ENCODE assay signal across 8 cellular contexts in the genomic region with DNA sequence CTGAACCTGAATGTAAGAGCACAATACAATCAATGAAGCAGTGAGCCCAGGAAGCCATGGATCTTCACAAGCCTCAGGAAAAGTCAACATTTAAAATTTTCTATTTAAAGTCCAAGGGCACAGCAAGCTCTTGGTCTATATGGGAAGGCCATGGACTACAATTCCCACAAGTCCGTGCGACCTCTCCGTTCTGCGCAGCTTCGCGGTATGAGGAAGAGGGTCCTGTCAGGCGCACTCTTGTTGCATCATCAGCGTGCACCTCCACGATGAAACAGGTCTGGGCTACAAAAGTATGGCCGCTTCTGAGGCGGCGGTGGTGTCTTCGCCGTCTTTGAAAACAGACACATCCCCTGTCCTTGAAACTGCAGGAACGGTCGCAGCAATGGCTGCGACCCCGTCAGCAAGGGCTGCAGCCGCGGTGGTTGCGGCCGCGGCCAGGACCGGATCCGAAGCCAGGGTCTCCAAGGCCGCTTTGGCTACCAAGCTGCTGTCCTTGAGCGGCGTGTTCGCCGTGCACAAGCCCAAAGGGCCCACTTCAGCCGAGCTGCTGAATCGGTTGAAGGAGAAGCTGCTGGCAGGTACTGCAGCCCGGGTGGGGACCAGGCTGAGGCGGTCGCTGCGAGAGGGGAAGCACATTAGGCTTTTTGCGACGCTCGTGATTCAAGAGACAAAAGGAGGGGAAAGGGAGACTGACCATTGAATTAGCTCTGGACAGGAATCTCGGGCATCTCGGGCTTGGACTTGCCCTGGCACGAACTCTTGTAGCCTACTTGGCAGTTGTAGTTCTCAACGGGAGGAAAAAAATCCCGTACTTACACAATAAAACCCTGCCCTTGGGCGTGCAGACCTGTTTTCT.
DNase-seq lines count a peak whose midpoint lies in the region; ATAC-seq and TF ChIP-seq lines count a peak whose summit lies in the region.

TRUB1 (plus strand) TSS at position 234 of the 856 bp plus-strand sequence; CDS start at position 293, 59 bp downstream.

- TF ChIP-seq POLR2A in GM19193 (IDR thresholded peaks at IDR 0.05; ENCODE audit: extremely low read depth, insufficient read depth, insufficient read length): peak; percentile 84

- H3K4me3 ChIP-seq in choroid plexus epithelial cell (ENCODE audit: low read depth, low read length): peak within 1 kb of the TSS; percentile 69

- DNase-seq in AML-193 (lab: John Stamatoyannopoulos, UW): peak; percentile 81 to 87
- peak; percentile 90 for DNase-seq in NCI-H510A treated with DMSO at 0.1 percent for 48 hours (lab: John Stamatoyannopoulos, UW)
- peak; percentile 77 to 78 for DNase-seq in activated CD4-positive, alpha-beta T cell treated with anti-CD3 and anti-CD28 coated beads for 24 hours (ENCODE audit: low read depth in 2 of 2)
- DNase-seq in choroid plexus epithelial cell (ENCODE audit: low read depth): peak; percentile 98
- DNase-seq in kidney glomerular epithelial cell (lab: John Stamatoyannopoulos, UW): peak; percentile 95
- peak; percentile 58 to 65 for DNase-seq in stimulated activated CD4-positive, alpha-beta T cell treated with anti-CD3 and anti-CD28 coated beads, Interleukin-1b, Interleukin-23, amount 100 ng/mL, for 1 hour (ENCODE audit: low read depth in 2 of 2)

- ATAC-seq in HG03439 (IDR thresholded peaks at IDR 0.05; ENCODE audit: unreplicated experiment): peak; percentile 100

- no peak for TF ChIP-seq CTCF in choroid plexus epithelial cell (conservative IDR thresholded peaks at IDR 0.05; ENCODE audit: low read depth, low read length)

Comparison
In these comparisons a context has a peak if more than half of its experiments do, and no peak if none do; other contexts are left out.
1. Peak in every context shown above with its lines: DNase-seq, ATAC-seq and H3K4me3 ChIP-seq.